Comparison of ENCODE assay signal across 12 cellular contexts in genomic region chr22:39290724-39291161, GRCh38. TPM values are rescaled to one million over a fixed set of nuclear protein-coding genes. Genes with fewer than 3 reads are reported as not detected.
A peak's percentile ranks its signal among the peaks of the same experiment; 100 is the strongest.
DNase-seq lines count a peak whose midpoint lies in the region; ATAC-seq, FAIRE-seq and TF ChIP-seq lines count a peak whose summit lies in the region.
"Had no signal": no experiment of that assay in that cellular context is flagged by ENCODE, and none has a peak within 500 bp of the region (broad histone marks: within the 10 kb centered on the region; RNA-seq: fewer than 3 reads in every experiment).

No MANE protein-coding gene starts in this region.

- H3K4me1 Mint-ChIP-seq in naive thymus-derived CD4-positive, alpha-beta T cell: peaks cover 0 to 15% (median 5%) of the 10 kb centered on the region in 7 donors

- H3K9me3 ChIP-seq in adrenal gland (replicated peaks in 1 of 3): no peaks in the 10 kb centered on the region
- H3K9me3 ChIP-seq in left ventricle myocardium inferior (replicated peaks): no peaks in the 10 kb centered on the region
- H3K9me3 ChIP-seq in naive thymus-derived CD4-positive, alpha-beta T cell (ENCODE audit: control insufficient read depth in 2 of 3, low read length in 3 of 3): no peaks in the 10 kb centered on the region

- no peak overlapping the region for H3K27ac Mint-ChIP-seq in naive thymus-derived CD4-positive, alpha-beta T cell
- H3K27ac Mint-ChIP-seq: CD4-positive, alpha-beta T cell; stimulated activated naive CD8-positive, alpha-beta T cell treated with anti-CD3 and anti-CD28 coated beads, Interleukin-15, Interleukin-2, amounts not matched to agents 100 ng/mL and 50 ng/mL, for 24 hours had no signal

- H3K36me3 ChIP-seq in adrenal gland (replicated peaks in 1 of 2) (no peaks in the 10 kb centered on the region), left ventricle myocardium inferior (no peaks in the 10 kb centered on the region)
- no peaks in the 10 kb centered on the region for H3K36me3 ChIP-seq in naive thymus-derived CD4-positive, alpha-beta T cell (ENCODE audit: control insufficient read depth in 2 of 3, insufficient read depth in 3 of 3, low read length in 3 of 3)

- no peak for TF ChIP-seq CTCF in adrenal gland (IDR thresholded peaks at IDR 0.05)
- TF ChIP-seq CTCF in left ventricle myocardium inferior (IDR thresholded peaks at IDR 0.05; ENCODE audit: borderline replicate concordance): peak; percentile 46

- H3K27me3 ChIP-seq in adrenal gland: no peaks in the 10 kb centered on the region
- H3K27me3 ChIP-seq in left ventricle myocardium inferior (ENCODE audit: low read depth): no peaks in the 10 kb centered on the region
- no peaks in the 10 kb centered on the region for H3K27me3 ChIP-seq in naive thymus-derived CD4-positive, alpha-beta T cell (ENCODE audit: control insufficient read depth in 2 of 2, insufficient read depth in 2 of 2, low read length in 2 of 2)

- no peak overlapping the region for H3K4me3 Mint-ChIP-seq in naive thymus-derived CD4-positive, alpha-beta T cell
- H3K4me3 Mint-ChIP-seq: CD4-positive, alpha-beta T cell; stimulated activated naive CD8-positive, alpha-beta T cell treated with anti-CD3 and anti-CD28 coated beads, Interleukin-15, Interleukin-2, amounts not matched to agents 100 ng/mL and 50 ng/mL, for 24 hours had no signal

- H3K4me1 ChIP-seq in adrenal gland (replicated peaks in 1 of 2) (peaks cover 13 to 22% of the 10 kb centered on the region in 2 donors), left ventricle myocardium inferior (peaks cover 28% of the 10 kb centered on the region)
- no peaks in the 10 kb centered on the region for H3K4me1 ChIP-seq in naive thymus-derived CD4-positive, alpha-beta T cell (ENCODE audit: control insufficient read depth in 2 of 2, insufficient read depth in 2 of 2, low read length in 2 of 2)

- WGBS in adrenal gland, 4 donors: 41 to 52% (median 43%) methylated on average over 6 to 17 of the region's 17 CpGs

- CTCF ChIA-PET in naive thymus-derived CD4-positive, alpha-beta T cell (lab: Charles Lee): no interaction called here

- TF ChIP-seq POLR2A in H54 (IDR thresholded peaks at IDR 0.05; ENCODE audit: low read depth, low read length): no peak
- no peak for TF ChIP-seq POLR2A in adrenal gland (IDR thresholded peaks at IDR 0.05)

- no peak for ATAC-seq in GM18511 (IDR thresholded peaks at IDR 0.05; ENCODE audit: unreplicated experiment)
- no peak for ATAC-seq in naive thymus-derived CD4-positive, alpha-beta T cell

- peaks cover 0 to 3% (median 0%) of the 10 kb centered on the region in 5 donors for H3K36me3 Mint-ChIP-seq in naive thymus-derived CD4-positive, alpha-beta T cell

- H3K9me3 Mint-ChIP-seq in naive thymus-derived CD4-positive, alpha-beta T cell: peaks cover 0 to 10% (median 0%) of the 10 kb centered on the region in 11 donors
- H3K9me3 Mint-ChIP-seq: CD4-positive, alpha-beta T cell; stimulated activated naive CD8-positive, alpha-beta T cell treated with anti-CD3 and anti-CD28 coated beads, Interleukin-15, Interleukin-2, amounts not matched to agents 100 ng/mL and 50 ng/mL, for 24 hours had no signal

- intact Hi-C loops in adrenal gland (cut with DNase I) (no loop called here), left ventricle myocardium inferior (cut with micrococcal nuclease) (no loop called here)
- intact Hi-C loops in naive thymus-derived CD4-positive, alpha-beta T cell (cut with micrococcal nuclease): no loop called here

- FAIRE-seq in H54 (lab: Jason Lieb, UNC): no peak

- POLR2A ChIA-PET in naive thymus-derived CD4-positive, alpha-beta T cell (lab: Charles Lee): no interaction called here

- DNase-seq in H54 (ENCODE audit: insufficient read length, low spot score): peak; percentile 69
- peak in 6 of 7 donors; percentile 72 to 83 (median 78) for DNase-seq in adrenal gland
- DNase-seq in left ventricle myocardium inferior: peak; percentile 86
- peak; percentile 90 for DNase-seq in renal cortical epithelial cell (ENCODE audit: low read depth)
- no peak for DNase-seq in hippocampal formation (lab: John Stamatoyannopoulos, UW)
- no peak for DNase-seq in naive thymus-derived CD4-positive, alpha-beta T cell
- no peak for DNase-seq in activated naive CD4-positive, alpha-beta T cell treated with anti-CD3 and anti-CD28 coated beads, Interleukin-2, amount 50 U/mL, for 16 hours
- DNase-seq: activated CD4-positive, alpha-beta T cell treated with anti-CD3 and anti-CD28 coated beads, Interleukin-2, amount 50 U/mL, for 48 hours; CD4-positive, alpha-beta T cell had no signal

- H3K27ac ChIP-seq in adrenal gland: peak overlapping the region in 1 of 5 donors; percentile 86
- H3K27ac ChIP-seq in left ventricle myocardium inferior (replicated peaks): peak overlapping the region; percentile 90
- no peak overlapping the region for H3K27ac ChIP-seq in naive thymus-derived CD4-positive, alpha-beta T cell (ENCODE audit: low read depth, low read length)

- H3K27me3 Mint-ChIP-seq in naive thymus-derived CD4-positive, alpha-beta T cell: peaks cover 0 to 4% (median 0%) of the 10 kb centered on the region in 5 donors
- H3K27me3 Mint-ChIP-seq: CD4-positive, alpha-beta T cell had no signal

- H3K4me3 ChIP-seq in adrenal gland (no peak overlapping the region), left ventricle myocardium inferior (no peak overlapping the region)
- no peak overlapping the region for H3K4me3 ChIP-seq in naive thymus-derived CD4-positive, alpha-beta T cell (ENCODE audit: low read length)
- H3K4me3 ChIP-seq: skin epidermis had no signal

RNA-seq across cellular contexts. Expression of gene RPL3, which starts 28.7 kb away (rescaled TPM):
- total RNA-seq in adrenal gland (1,000 to 10,000 TPM; 1,374 to 2,518 (median 1,954) TPM), left ventricle myocardium inferior (325 TPM), renal cortical epithelial cell (1,714 and 3,145 TPM in 2 replicates)
- 1,000 to 10,000 TPM; 1,433 to 2,713 (median 2,271) TPM for polyA plus RNA-seq in adrenal gland
- 1,000 to 10,000 TPM; 1,611 to 3,932 (median 3,789) TPM for total RNA-seq in naive thymus-derived CD4-positive, alpha-beta T cell
- polyA plus RNA-seq in naive thymus-derived CD4-positive, alpha-beta T cell: 1,000 to 10,000 TPM; 4,573 to 5,509 TPM

RNA-seq across cellular contexts. Expression of gene PDGFB, which starts 46.0 kb away (rescaled TPM):
- total RNA-seq in adrenal gland (10 to 100 TPM in 1 of 8 donors, 1 to 10 TPM in 7; 2.5 to 10.9 (median 6.8) TPM), left ventricle myocardium inferior (17.2 TPM), renal cortical epithelial cell (63.6 and 66.9 TPM in 2 replicates)
- polyA plus RNA-seq in adrenal gland: 1 to 10 TPM; 4.0 to 8.7 (median 6.0) TPM
- 1 to 10 TPM in 4 of 5 experiments, under 1 TPM in 1; 0.56 to 9.5 (median 2.3) TPM for total RNA-seq in naive thymus-derived CD4-positive, alpha-beta T cell
- polyA plus RNA-seq in naive thymus-derived CD4-positive, alpha-beta T cell: 1 to 10 TPM; 1.4 to 5.8 TPM

RNA-seq across cellular contexts. Expression of gene SYNGR1, which starts 59.0 kb away (rescaled TPM):
- total RNA-seq in adrenal gland (10 to 100 TPM in 7 of 8 donors, 1 to 10 TPM in 1; 9.3 to 80.0 (median 35.8) TPM), left ventricle myocardium inferior (37.7 TPM), renal cortical epithelial cell (11.9 TPM in 1 of 2 replicates, not detected in the other)
- 10 to 100 TPM in 2 of 3 donors, 1 to 10 TPM in 1; 8.5 to 26.4 (median 18.6) TPM for polyA plus RNA-seq in adrenal gland
- 1 to 10 TPM in 2 of 5 experiments, under 1 TPM in 3; 0.12 to 7.0 (median 0.92) TPM for total RNA-seq in naive thymus-derived CD4-positive, alpha-beta T cell
- 1 to 10 TPM; 1.9 to 2.5 TPM for polyA plus RNA-seq in naive thymus-derived CD4-positive, alpha-beta T cell

Comparison
In these comparisons a context has a peak if more than half of its experiments do, and no peak if none do; other contexts are left out.
1. DNase-seq: peak in H54 (single experiment), adrenal gland (6 of 7), left ventricle myocardium inferior (single experiment) and renal cortical epithelial cell (single experiment); none in hippocampal formation (0 of 2), naive thymus-derived CD4-positive, alpha-beta T cell (0 of 9) and activated naive CD4-positive, alpha-beta T cell treated with anti-CD3 and anti-CD28 coated beads, Interleukin-2, amount 50 U/mL, for 16 hours (single experiment).